Comparison of ENCODE assay signal across 9 cellular contexts in the genomic region with DNA sequence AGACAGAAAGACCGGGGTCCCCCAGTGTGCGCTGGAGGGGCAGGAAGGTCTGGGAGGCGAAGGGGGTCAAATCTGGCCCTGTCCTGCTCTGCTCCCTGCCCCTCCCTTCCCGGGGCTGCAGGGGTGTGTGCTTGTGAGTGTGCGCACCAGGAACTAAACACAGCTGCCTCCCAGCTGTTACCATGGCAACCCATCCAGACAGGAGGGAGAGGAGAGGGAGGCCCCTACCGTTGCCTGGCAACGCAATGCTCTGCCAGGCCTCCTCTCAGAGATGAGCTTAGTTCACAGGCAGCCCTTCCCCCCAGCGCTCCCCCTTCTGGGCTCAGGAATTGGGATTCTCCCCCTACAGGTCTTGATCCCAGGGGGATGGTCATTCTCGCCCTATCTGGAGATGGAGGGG. TPM values are rescaled to one million over a fixed set of nuclear protein-coding genes. Genes with fewer than 3 reads are reported as not detected.
DNase-seq lines count a peak whose midpoint lies in the region; ATAC-seq lines count a peak whose summit lies in the region.
"Had no signal": no experiment of that assay in that cellular context is flagged by ENCODE, and none has a peak within 500 bp of the region (broad histone marks: within the 10 kb centered on the region; RNA-seq: fewer than 3 reads in every experiment).

No MANE protein-coding gene starts in this region.

- no peak overlapping the region for H3K27ac Mint-ChIP-seq in activated CD8-positive, alpha-beta memory T cell treated with anti-CD3 and anti-CD28 coated beads, Interleukin-2, amount 10 ng/mL, durations not matched to agents 7 days and 5 days
- H3K27ac Mint-ChIP-seq: B cell had no signal

- H3K9me3 Mint-ChIP-seq in activated CD8-positive, alpha-beta memory T cell treated with anti-CD3 and anti-CD28 coated beads, Interleukin-2, amount 10 ng/mL, durations not matched to agents 7 days and 5 days (ENCODE audit: low read depth), result no peaks in the 10 kb centered on the region

- CTCF ChIA-PET in activated CD8-positive, alpha-beta memory T cell treated with anti-CD3 and anti-CD28 coated beads, Interleukin-2, amount 10 ng/mL, durations not matched to agents 7 days and 5 days (lab: Charles Lee), result interaction anchor here (1.9 to 2.0 kb wide), 2 partner anchors 21 to 70 kb away, joined by 5 to 8 read pairs; no protein-coding TSS in a partner anchor

- H3K27me3 Mint-ChIP-seq in activated CD8-positive, alpha-beta memory T cell treated with anti-CD3 and anti-CD28 coated beads, Interleukin-2, amount 10 ng/mL, durations not matched to agents 7 days and 5 days, result peaks cover 6% of the 10 kb centered on the region

- H3K36me3 Mint-ChIP-seq in activated CD8-positive, alpha-beta memory T cell treated with anti-CD3 and anti-CD28 coated beads, Interleukin-2, amount 10 ng/mL, durations not matched to agents 7 days and 5 days, result no peaks in the 10 kb centered on the region

- peaks cover 7% of the 10 kb centered on the region for H3K4me1 Mint-ChIP-seq in activated CD8-positive, alpha-beta memory T cell treated with anti-CD3 and anti-CD28 coated beads, Interleukin-2, amount 10 ng/mL, durations not matched to agents 7 days and 5 days

- DNase-seq in activated CD8-positive, alpha-beta memory T cell treated with anti-CD3 and anti-CD28 coated beads, Interleukin-2, amount 10 ng/mL, durations not matched to agents 7 days and 5 days, result peak; percentile 65
- no peak for DNase-seq in activated CD8-positive, alpha-beta memory T cell treated with anti-CD3 and anti-CD28 coated beads, Interleukin-2, amount 50 U/mL, for 4 hours
- DNase-seq in NCI-H128 (lab: John Stamatoyannopoulos, UW; ENCODE audit: unreplicated experiment) (peak; percentile 98), SHP77 (lab: John Stamatoyannopoulos, UW) (peak; percentile 93 to 97), ecto neural progenitor cell (ENCODE audit: low spot score) (peak; percentile 95), nucleus accumbens (lab: John Stamatoyannopoulos, UW) (peak; percentile 16 to 97 (median 90)), DMS114 treated with DMSO at 0.1 percent for 48 hours (lab: John Stamatoyannopoulos, UW; ENCODE audit: unreplicated experiment) (no peak)

- no peak overlapping the region for H3K4me3 Mint-ChIP-seq in activated CD8-positive, alpha-beta memory T cell treated with anti-CD3 and anti-CD28 coated beads, Interleukin-2, amount 10 ng/mL, durations not matched to agents 7 days and 5 days
- H3K4me3 Mint-ChIP-seq: B cell had no signal

- peak; percentile 31 for ATAC-seq in activated CD8-positive, alpha-beta memory T cell treated with anti-CD3 and anti-CD28 coated beads, Interleukin-2, amount 10 ng/mL, durations not matched to agents 7 days and 5 days
- no peak for ATAC-seq in HG02678 (IDR thresholded peaks at IDR 0.05; ENCODE audit: unreplicated experiment)

RNA-seq across cellular contexts. Expression of gene NYAP1, which starts 6.1 kb away (rescaled TPM):
- under 1 TPM; 0.07 to 0.12 TPM for total RNA-seq in activated CD8-positive, alpha-beta memory T cell treated with anti-CD3 and anti-CD28 coated beads, Interleukin-2, amount 10 ng/mL, durations not matched to agents 7 days and 5 days
- total RNA-seq: B cell had no signal

RNA-seq across cellular contexts. Expression of gene TSC22D4, which starts 10.8 kb away (rescaled TPM):
- 100 to 1,000 TPM; 128 to 144 TPM for total RNA-seq in activated CD8-positive, alpha-beta memory T cell treated with anti-CD3 and anti-CD28 coated beads, Interleukin-2, amount 10 ng/mL, durations not matched to agents 7 days and 5 days

RNA-seq across cellular contexts. Expression of gene SPACDR, which starts 25.8 kb away (rescaled TPM):
- 1 to 10 TPM; 3.8 to 5.0 TPM for total RNA-seq in activated CD8-positive, alpha-beta memory T cell treated with anti-CD3 and anti-CD28 coated beads, Interleukin-2, amount 10 ng/mL, durations not matched to agents 7 days and 5 days

RNA-seq across cellular contexts. Expression of gene AGFG2, which starts 49.2 kb away (rescaled TPM):
- 10 to 100 TPM; 61.4 to 82.5 TPM for total RNA-seq in activated CD8-positive, alpha-beta memory T cell treated with anti-CD3 and anti-CD28 coated beads, Interleukin-2, amount 10 ng/mL, durations not matched to agents 7 days and 5 days

RNA-seq across cellular contexts. Expression of gene PPP1R35, which starts 53.5 kb away (rescaled TPM):
- 100 to 1,000 TPM in 1 of 2 experiments, 10 to 100 TPM in 1; 77.6 to 101 TPM for total RNA-seq in activated CD8-positive, alpha-beta memory T cell treated with anti-CD3 and anti-CD28 coated beads, Interleukin-2, amount 10 ng/mL, durations not matched to agents 7 days and 5 days

Comparison
In these comparisons a context has a peak if more than half of its experiments do, and no peak if none do; other contexts are left out.
1. DNase-seq: peak in activated CD8-positive, alpha-beta memory T cell treated with anti-CD3 and anti-CD28 coated beads, Interleukin-2, amount 10 ng/mL, durations not matched to agents 7 days and 5 days (single experiment), NCI-H128 (single experiment), SHP77 (2 of 2), ecto neural progenitor cell (single experiment) and nucleus accumbens (56 of 56); none in activated CD8-positive, alpha-beta memory T cell treated with anti-CD3 and anti-CD28 coated beads, Interleukin-2, amount 50 U/mL, for 4 hours (single experiment) and DMS114 treated with DMSO at 0.1 percent for 48 hours (single experiment).